ENCODE assay signal across 16 cellular contexts in the genomic region with DNA sequence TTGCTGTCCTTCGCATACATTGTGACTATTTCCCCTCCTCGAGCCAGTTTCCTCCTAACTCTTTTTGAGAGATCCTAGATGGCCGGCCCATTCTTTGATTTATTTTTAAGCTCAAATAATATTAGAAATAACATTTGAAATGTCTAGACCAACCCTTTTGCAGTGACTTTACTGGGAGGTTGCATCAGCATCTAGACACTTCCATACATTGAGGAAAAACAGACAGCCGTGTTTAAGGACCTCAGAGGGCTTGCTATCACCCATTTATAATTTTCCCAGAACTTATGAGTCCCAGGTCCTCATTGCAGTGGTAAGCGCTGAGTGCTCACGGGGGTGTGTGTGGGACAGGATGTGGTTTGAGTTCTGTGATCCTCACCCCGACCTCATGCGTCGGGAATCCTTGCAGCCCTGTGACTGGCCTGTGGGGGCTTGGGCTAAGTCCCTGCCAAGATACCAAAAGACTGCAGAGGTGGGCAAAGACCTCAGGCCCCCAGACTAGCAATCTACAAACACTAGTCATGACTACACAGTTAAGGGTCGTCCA. TPM values are rescaled to one million over a fixed set of nuclear protein-coding genes. Genes with fewer than 3 reads are reported as not detected.
DNase-seq lines count a peak whose midpoint lies in the region; ATAC-seq, FAIRE-seq and TF ChIP-seq lines count a peak whose summit lies in the region.
"Had no signal": no experiment of that assay in that cellular context is flagged by ENCODE, and none has a peak within 500 bp of the region (broad histone marks: within the 10 kb centered on the region; RNA-seq: fewer than 3 reads in every experiment).

A gene with protein sequence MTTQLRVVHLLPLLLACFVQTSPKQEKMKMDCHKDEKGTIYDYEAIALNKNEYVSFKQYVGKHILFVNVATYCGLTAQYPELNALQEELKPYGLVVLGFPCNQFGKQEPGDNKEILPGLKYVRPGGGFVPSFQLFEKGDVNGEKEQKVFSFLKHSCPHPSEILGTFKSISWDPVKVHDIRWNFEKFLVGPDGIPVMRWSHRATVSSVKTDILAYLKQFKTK (plus strand): TSS at position 386 of the 544 bp plus-strand sequence. CDS start 133 bp downstream, at position 519.

- DNase-seq in activated naive CD8-positive, alpha-beta T cell treated with anti-CD3 and anti-CD28 coated beads, Interleukin-2, amount 10 ng/mL, durations not matched to agents 7 days and 5 days, result peak; percentile 43
- DNase-seq in activated naive CD8-positive, alpha-beta T cell treated with anti-CD3 and anti-CD28 coated beads for 36 hours, result no peak
- DNase-seq in RKO (ENCODE audit: low spot score), result peak; percentile 29
- peak; percentile 45 for DNase-seq in esophagus muscularis mucosa (ENCODE audit: extremely low spot score)
- DNase-seq in urothelium cell line (ENCODE audit: low spot score), result peak; percentile 79
- DNase-seq in DMS79 (lab: John Stamatoyannopoulos, UW), result no peak
- DNase-seq: activated effector memory CD4-positive, alpha-beta T cell treated with anti-CD3 and anti-CD28 coated beads, Interleukin-2, amount 50 U/mL, for 16 hours; kidney; NCI-H1105; NCI-H446; posterior cingulate gyrus; thyroid gland had no signal

- no peak within 1 kb of the TSS for H3K4me3 ChIP-seq in esophagus muscularis mucosa
- H3K4me3 ChIP-seq: thyroid gland had no signal

- H3K36me3 ChIP-seq in esophagus muscularis mucosa, result no peaks in the 10 kb centered on the region
- H3K36me3 ChIP-seq: thyroid gland had no signal

- no peaks in the 10 kb centered on the region for H3K9me3 ChIP-seq in esophagus muscularis mucosa
- H3K9me3 ChIP-seq: thyroid gland had no signal

- 65% methylated on average over 10 of the region's 10 CpGs for WGBS in esophagus muscularis mucosa

- POLR2A ChIA-PET in activated naive CD8-positive, alpha-beta T cell treated with anti-CD3 and anti-CD28 coated beads, Interleukin-2, amount 10 ng/mL, durations not matched to agents 7 days and 5 days (lab: Charles Lee), result no interaction called here

- H3K27me3 Mint-ChIP-seq in activated naive CD8-positive, alpha-beta T cell treated with anti-CD3 and anti-CD28 coated beads, Interleukin-2, amount 10 ng/mL, durations not matched to agents 7 days and 5 days, result peaks cover 53% of the 10 kb centered on the region
- H3K27me3 Mint-ChIP-seq in activated naive CD8-positive, alpha-beta T cell treated with anti-CD3 and anti-CD28 coated beads for 36 hours, result peaks cover 40% of the 10 kb centered on the region

- FAIRE-seq in urothelium cell line (lab: Jason Lieb, UNC), result no peak
- FAIRE-seq: HepG2, kidney had no signal

- no peaks in the 10 kb centered on the region for H3K36me3 Mint-ChIP-seq in activated naive CD8-positive, alpha-beta T cell treated with anti-CD3 and anti-CD28 coated beads, Interleukin-2, amount 10 ng/mL, durations not matched to agents 7 days and 5 days
- no peaks in the 10 kb centered on the region for H3K36me3 Mint-ChIP-seq in activated naive CD8-positive, alpha-beta T cell treated with anti-CD3 and anti-CD28 coated beads for 36 hours

- peaks cover 0 to 35% (median 0%) of the 10 kb centered on the region in 4 donors for H3K27me3 ChIP-seq in esophagus muscularis mucosa
- H3K27me3 ChIP-seq: thyroid gland had no signal

- peaks cover 29% of the 10 kb centered on the region for H3K4me1 Mint-ChIP-seq in activated naive CD8-positive, alpha-beta T cell treated with anti-CD3 and anti-CD28 coated beads, Interleukin-2, amount 10 ng/mL, durations not matched to agents 7 days and 5 days
- peaks cover 25% of the 10 kb centered on the region for H3K4me1 Mint-ChIP-seq in activated naive CD8-positive, alpha-beta T cell treated with anti-CD3 and anti-CD28 coated beads for 36 hours

- no peak within 1 kb of the TSS for H3K27ac ChIP-seq in esophagus muscularis mucosa (replicated peaks in 1 of 4)
- H3K27ac ChIP-seq: thyroid gland had no signal

- intact Hi-C loops in esophagus muscularis mucosa (cut with DNase I), result no loop called here

- no peak for TF ChIP-seq CTCF in esophagus muscularis mucosa (IDR thresholded peaks at IDR 0.05)

- TF ChIP-seq EP300 in esophagus muscularis mucosa (IDR thresholded peaks at IDR 0.05), result no peak

- ATAC-seq in activated naive CD8-positive, alpha-beta T cell treated with anti-CD3 and anti-CD28 coated beads, Interleukin-2, amount 10 ng/mL, durations not matched to agents 7 days and 5 days (ENCODE audit: low read depth), result peak; percentile 53
- ATAC-seq in GM18868 (IDR thresholded peaks at IDR 0.05; ENCODE audit: unreplicated experiment), result no peak
- ATAC-seq in HG03520 (IDR thresholded peaks at IDR 0.05; ENCODE audit: unreplicated experiment), result no peak
- ATAC-seq: HepG2 had no signal

- no peaks in the 10 kb centered on the region for H3K4me1 ChIP-seq in esophagus muscularis mucosa
- H3K4me1 ChIP-seq: thyroid gland had no signal

- H3K27ac Mint-ChIP-seq in activated naive CD8-positive, alpha-beta T cell treated with anti-CD3 and anti-CD28 coated beads, Interleukin-2, amount 10 ng/mL, durations not matched to agents 7 days and 5 days, result no peak within 1 kb of the TSS
- no peak within 1 kb of the TSS for H3K27ac Mint-ChIP-seq in activated naive CD8-positive, alpha-beta T cell treated with anti-CD3 and anti-CD28 coated beads for 36 hours

- no peak within 1 kb of the TSS for H3K4me3 Mint-ChIP-seq in activated naive CD8-positive, alpha-beta T cell treated with anti-CD3 and anti-CD28 coated beads, Interleukin-2, amount 10 ng/mL, durations not matched to agents 7 days and 5 days
- no peak within 1 kb of the TSS for H3K4me3 Mint-ChIP-seq in activated naive CD8-positive, alpha-beta T cell treated with anti-CD3 and anti-CD28 coated beads for 36 hours

- H3K9me3 Mint-ChIP-seq in activated naive CD8-positive, alpha-beta T cell treated with anti-CD3 and anti-CD28 coated beads, Interleukin-2, amount 10 ng/mL, durations not matched to agents 7 days and 5 days, result no peaks in the 10 kb centered on the region
- H3K9me3 Mint-ChIP-seq in activated naive CD8-positive, alpha-beta T cell treated with anti-CD3 and anti-CD28 coated beads for 36 hours, result no peaks in the 10 kb centered on the region

- no peak for TF ChIP-seq POLR2A in esophagus muscularis mucosa (IDR thresholded peaks at IDR 0.05; ENCODE audit: low read depth)

RNA-seq across cellular contexts. Expression of the gene that starts here (rescaled TPM):
- not detected for total RNA-seq in activated naive CD8-positive, alpha-beta T cell treated with anti-CD3 and anti-CD28 coated beads, Interleukin-2, amount 10 ng/mL, durations not matched to agents 7 days and 5 days
- total RNA-seq in activated naive CD8-positive, alpha-beta T cell treated with anti-CD3 and anti-CD28 coated beads for 36 hours, result not detected
- total RNA-seq in esophagus muscularis mucosa, result not detected
- total RNA-seq: HepG2, kidney, mucosa of gallbladder, thyroid gland had no signal

Comparison
In these comparisons a context has a peak if more than half of its experiments do, and no peak if none do; other contexts are left out.
1. Peak in DNase-seq and ATAC-seq in activated naive CD8-positive, alpha-beta T cell treated with anti-CD3 and anti-CD28 coated beads, Interleukin-2, amount 10 ng/mL, durations not matched to agents 7 days and 5 days; RNA of the gene not detected or under 1 TPM.
2. Peak in DNase-seq in esophagus muscularis mucosa; RNA of the gene not detected or under 1 TPM.
3. DNase-seq: peak in RKO (single experiment) and urothelium cell line (single experiment); none in activated naive CD8-positive, alpha-beta T cell treated with anti-CD3 and anti-CD28 coated beads for 36 hours (single experiment) and DMS79 (single experiment).